ENCODE assay signal across 8 cellular contexts in the genomic region with DNA sequence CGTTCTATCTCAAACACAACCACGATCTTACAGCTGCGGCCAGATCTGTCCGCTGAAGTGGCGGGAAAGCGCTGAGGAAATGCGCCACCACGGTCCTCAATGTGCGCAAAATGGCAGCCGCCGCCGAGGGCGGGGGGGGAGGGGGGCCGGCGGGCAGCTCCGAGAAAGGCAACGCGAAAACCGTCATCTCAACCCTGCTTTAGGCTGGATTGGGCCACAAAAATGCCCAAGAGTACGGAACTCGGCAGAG. TPM values are rescaled to one million over a fixed set of nuclear protein-coding genes. Genes with fewer than 3 reads are reported as not detected.
DNase-seq lines count a peak whose midpoint lies in the region; ATAC-seq, FAIRE-seq and TF ChIP-seq lines count a peak whose summit lies in the region.

No MANE protein-coding gene starts in this region.

- peak overlapping the region; percentile 96 for H4K8ac ChIP-seq in trophoblast cell (ENCODE audit: low read depth, low read length)

- H3K4me2 ChIP-seq in trophoblast cell (ENCODE audit: low read length): peak overlapping the region; percentile 97

- WGBS in trophoblast cell (ENCODE audit: extremely low coverage, insufficient coverage, insufficient read length): no CpG with 5 or more reads among the region's 21 CpGs

- H2BK12ac ChIP-seq in trophoblast cell (ENCODE audit: low read length): no peak overlapping the region

- peak overlapping the region; percentile 100 for H3K18ac ChIP-seq in trophoblast cell (ENCODE audit: low read length)

- H2BK5ac ChIP-seq in trophoblast cell (ENCODE audit: low read depth, low read length, poor library complexity): peak overlapping the region; percentile 96

- DNase-seq in AG10803 (ENCODE audit: low read depth) (no peak), RCC 7860 (ENCODE audit: low spot score) (peak; percentile 26), cardiac septum (ENCODE audit: low spot score) (peak; percentile 89), trophoblast cell (peak; percentile 55 to 72), upper lobe of right lung (peak; percentile 87)
- DNase-seq in activated naive CD4-positive, alpha-beta T cell treated with anti-CD3 and anti-CD28 coated beads, Interleukin-2, amount 10 ng/mL, durations not matched to agents 7 days and 5 days: peak; percentile 82

- H3K4me1 ChIP-seq in trophoblast cell (ENCODE audit: control insufficient read depth in 1 of 2, insufficient read depth in 2 of 2, low read length in 2 of 2): no peaks in the 10 kb centered on the region
- peaks cover 36% of the 10 kb centered on the region for H3K4me1 ChIP-seq in upper lobe of right lung

- peaks cover 16% of the 10 kb centered on the region for H3K79me1 ChIP-seq in trophoblast cell (ENCODE audit: low read length)

- peaks cover 58% of the 10 kb centered on the region for H3K4me1 Mint-ChIP-seq in activated naive CD4-positive, alpha-beta T cell treated with anti-CD3 and anti-CD28 coated beads, Interleukin-2, amount 10 ng/mL, durations not matched to agents 7 days and 5 days

- CTCF ChIA-PET in activated naive CD4-positive, alpha-beta T cell treated with anti-CD3 and anti-CD28 coated beads, Interleukin-2, amount 10 ng/mL, durations not matched to agents 7 days and 5 days (lab: Charles Lee): interaction anchor here (1.0 to 1.6 kb wide), 4 partner anchors 10 to 168 kb away, joined by 3 to 13 read pairs (median 4); no protein-coding TSS in a partner anchor

- no peaks in the 10 kb centered on the region for H3K27me3 ChIP-seq in trophoblast cell (ENCODE audit: insufficient read depth, low read length)
- H3K27me3 ChIP-seq in upper lobe of right lung: no peaks in the 10 kb centered on the region

- peak overlapping the region; percentile 99 for H3K27ac Mint-ChIP-seq in activated naive CD4-positive, alpha-beta T cell treated with anti-CD3 and anti-CD28 coated beads, Interleukin-2, amount 10 ng/mL, durations not matched to agents 7 days and 5 days

- H4K91ac ChIP-seq in trophoblast cell (ENCODE audit: low read depth, low read length): peak overlapping the region; percentile 95

- H2BK120ac ChIP-seq in trophoblast cell (ENCODE audit: insufficient read depth, low read length, poor library complexity): peak overlapping the region; percentile 97

- H4K12ac ChIP-seq in trophoblast cell (ENCODE audit: low read depth, low read length): peak overlapping the region; percentile 98

- peak overlapping the region; percentile 100 for H3K14ac ChIP-seq in trophoblast cell (ENCODE audit: low read length)

- H2AFZ ChIP-seq in trophoblast cell (ENCODE audit: insufficient read depth, low read length, poor library complexity): peak overlapping the region; percentile 58

- TF ChIP-seq CTCF in AG10803 (conservative IDR thresholded peaks at IDR 0.05; ENCODE audit: low read length) (no peak), upper lobe of right lung (IDR thresholded peaks at IDR 0.05) (no peak)

- H3K27me3 Mint-ChIP-seq in activated naive CD4-positive, alpha-beta T cell treated with anti-CD3 and anti-CD28 coated beads, Interleukin-2, amount 10 ng/mL, durations not matched to agents 7 days and 5 days: peaks cover 4% of the 10 kb centered on the region

- peaks cover 48% of the 10 kb centered on the region for H3K36me3 Mint-ChIP-seq in activated naive CD4-positive, alpha-beta T cell treated with anti-CD3 and anti-CD28 coated beads, Interleukin-2, amount 10 ng/mL, durations not matched to agents 7 days and 5 days

- H3K4me3 ChIP-seq in AG10803 (ENCODE audit: low read length) (peak overlapping the region; percentile 100), trophoblast cell (ENCODE audit: low read depth, low read length) (peak overlapping the region; percentile 99), upper lobe of right lung (peak overlapping the region; percentile 82)

- H3K27ac ChIP-seq in trophoblast cell (ENCODE audit: low read depth, low read length): peak overlapping the region; percentile 92
- H3K27ac ChIP-seq in upper lobe of right lung: peak overlapping the region; percentile 98

- peak overlapping the region; percentile 98 for H3K4me3 Mint-ChIP-seq in activated naive CD4-positive, alpha-beta T cell treated with anti-CD3 and anti-CD28 coated beads, Interleukin-2, amount 10 ng/mL, durations not matched to agents 7 days and 5 days

- no peak for FAIRE-seq in RCC 7860 (lab: Jason Lieb, UNC)

- H3K9ac ChIP-seq in trophoblast cell (ENCODE audit: low read length): peak overlapping the region; percentile 99

- peaks cover 9 to 23% of the 10 kb centered on the region in 2 experiments for H3K36me3 ChIP-seq in trophoblast cell (ENCODE audit: control insufficient read depth in 1 of 2, insufficient read depth in 2 of 2, low read length in 2 of 2)
- peaks cover 40% of the 10 kb centered on the region for H3K36me3 ChIP-seq in upper lobe of right lung

- H3K23ac ChIP-seq in trophoblast cell (ENCODE audit: low read length): no peak overlapping the region

- H3K9me3 ChIP-seq in trophoblast cell (ENCODE audit: insufficient read depth, low read depth, low read length) (no peaks in the 10 kb centered on the region), upper lobe of right lung (no peaks in the 10 kb centered on the region)

- H3K4ac ChIP-seq in trophoblast cell (ENCODE audit: low read depth, low read length): peak overlapping the region; percentile 100

- H3K9me3 Mint-ChIP-seq in activated naive CD4-positive, alpha-beta T cell treated with anti-CD3 and anti-CD28 coated beads, Interleukin-2, amount 10 ng/mL, durations not matched to agents 7 days and 5 days: no peaks in the 10 kb centered on the region

- ATAC-seq in GM19351 (IDR thresholded peaks at IDR 0.05; ENCODE audit: unreplicated experiment): peak; percentile 37
- peak; percentile 40 for ATAC-seq in HG03439 (IDR thresholded peaks at IDR 0.05; ENCODE audit: unreplicated experiment)
- ATAC-seq in upper lobe of right lung: peak; percentile 70

- H2AK5ac ChIP-seq in trophoblast cell (ENCODE audit: low read length): peak overlapping the region; percentile 99

- peaks cover 21% of the 10 kb centered on the region for H3K79me2 ChIP-seq in trophoblast cell (ENCODE audit: control insufficient read depth, insufficient read depth, low read length, poor library complexity)

- intact Hi-C loops in cardiac septum (cut with DNase I): loop anchor here (1.0 to 2.0 kb wide), 2 partner anchors 28 to 148 kb away; partner anchors contain the start of genes GEMIN6 and HNRNPLL
- intact Hi-C loops in upper lobe of right lung (cut with DNase I): no loop called here

RNA-seq across cellular contexts. Expression of gene SRSF7, which starts 0.4 kb away (rescaled TPM):
- 55.0 TPM for total RNA-seq in cardiac septum
- polyA plus RNA-seq in trophoblast cell (2013): 200 and 205 TPM in 2 replicates
- total RNA-seq in upper lobe of right lung: 112 TPM

RNA-seq across cellular contexts. Expression of gene GEMIN6, which starts 27.3 kb away (rescaled TPM):
- total RNA-seq in cardiac septum: 7.3 TPM
- 6.2 and 6.6 TPM in 2 replicates for polyA plus RNA-seq in trophoblast cell (2013)
- 10.6 TPM for total RNA-seq in upper lobe of right lung
